ENCODE assay signal across 33 cellular contexts in genomic region chr4:46425775-46426400, GRCh38. TPM values are rescaled to one million over a fixed set of nuclear protein-coding genes. Genes with fewer than 3 reads are reported as not detected.
DNase-seq lines count a peak whose midpoint lies in the region; ATAC-seq and TF ChIP-seq lines count a peak whose summit lies in the region.
"Had no signal": no experiment of that assay in that cellular context is flagged by ENCODE, and none has a peak within 500 bp of the region (broad histone marks: within the 10 kb centered on the region; RNA-seq: fewer than 3 reads in every experiment).

No MANE protein-coding gene starts in this region.

- dilution Hi-C loops in IMR-90 (cut with HindIII; ENCODE audit: low sequenced_read_pairs, unreplicated experiment) = no loop called here

- H3K36me3 Mint-ChIP-seq in WTC11 (no peaks in the 10 kb centered on the region), type B pancreatic cell (no peaks in the 10 kb centered on the region)
- H3K36me3 Mint-ChIP-seq: activated naive CD8-positive, alpha-beta T cell treated with anti-CD3 and anti-CD28 coated beads for 36 hours had no signal

- no peaks in the 10 kb centered on the region for H3K4me1 ChIP-seq in IMR-90 (ENCODE audit: control insufficient read depth, insufficient read depth, low read length)
- H3K4me1 ChIP-seq in suprapubic skin = no peaks in the 10 kb centered on the region
- H3K4me1 ChIP-seq: foreskin keratinocyte, heart left ventricle, tibial artery had no signal

- in situ Hi-C loops in IMR-90 (cut with MboI; ENCODE audit: low sequenced_read_pairs) = no loop called here

- POLR2A ChIA-PET in IMR-90 (lab: Charles Lee; ENCODE audit: unreplicated experiment) = no interaction called here
- POLR2A ChIA-PET in WTC11 (lab: Charles Lee) = no interaction called here

- no TSS peak for BruUV-seq in IMR-90 (replicated peaks; lab: Mats Ljungman, UMichigan)

- H3K27me3 Mint-ChIP-seq in WTC11 (ENCODE audit: low read depth) (no peaks in the 10 kb centered on the region), type B pancreatic cell (peaks cover 3% of the 10 kb centered on the region)
- H3K27me3 Mint-ChIP-seq: activated CD4-positive, alpha-beta T cell treated with anti-CD3 and anti-CD28 coated beads for 36 hours; activated naive CD8-positive, alpha-beta T cell treated with anti-CD3 and anti-CD28 coated beads for 36 hours; stimulated activated naive CD8-positive, alpha-beta T cell treated with anti-CD3 and anti-CD28 coated beads, Interleukin-15, amount 100 ng/mL, for 72 hours had no signal

- H3K18ac ChIP-seq in IMR-90 (ENCODE audit: low read depth, low read length) = no peak overlapping the region

- H3K79me1 ChIP-seq in IMR-90 (ENCODE audit: low read depth in 1 of 2, low read length in 2 of 2) = no peaks in the 10 kb centered on the region

- H2AK9ac ChIP-seq in IMR-90 (replicated peaks; ENCODE audit: low read depth, low read length, poor library complexity) = no peak overlapping the region

- no peak for TF ChIP-seq RAD21 in IMR-90 (IDR thresholded peaks at IDR 0.05; ENCODE audit: low read length)

- no peak overlapping the region for H2BK120ac ChIP-seq in IMR-90 (ENCODE audit: low read depth, low read length)

- H4K5ac ChIP-seq in IMR-90 (ENCODE audit: low read depth, low read length) = no peak overlapping the region

- 0 out of 4 replicates have a peak overlapping the region, but pooled peaks of 1 of the 2 experiments have one; percentile 12 for H4K8ac ChIP-seq in IMR-90 (ENCODE audit: low read depth in 2 of 2, low read length in 2 of 2)

- intact Hi-C loops in IMR-90 (cut with micrococcal nuclease) = no loop called here

- no peak for TF ChIP-seq EP300 in suprapubic skin (IDR thresholded peaks at IDR 0.05)

- CTCF ChIA-PET in IMR-90 (lab: Yijun Ruan, JAX) = no interaction called here
- CTCF ChIA-PET in WTC11 (lab: Charles Lee) = no interaction called here

- no peak overlapping the region for H2BK5ac ChIP-seq in IMR-90 (ENCODE audit: low read depth, low read length, poor library complexity, severe bottlenecking)

- TF ChIP-seq CTCF in IMR-90 (conservative IDR thresholded peaks at IDR 0.05; ENCODE audit: low read depth, low read length) (no peak), WTC11 (IDR thresholded peaks at IDR 0.05) (no peak), fibroblast of villous mesenchyme (IDR thresholded peaks at IDR 0.05; ENCODE audit: insufficient read depth, low read depth, low read length) (no peak), type B pancreatic cell (conservative IDR thresholded peaks at IDR 0.05) (no peak), suprapubic skin (IDR thresholded peaks at IDR 0.05) (no peak)

- peak overlapping the region; percentile 59; the same call in 1 of the 2 replicates for H3K4me2 ChIP-seq in IMR-90 (ENCODE audit: low read depth, low read length)
- H3K4me2 ChIP-seq: smooth muscle cell had no signal

- peaks cover 7% of the 10 kb centered on the region for H3K9me3 Mint-ChIP-seq in WTC11
- H3K9me3 Mint-ChIP-seq in type B pancreatic cell = no peaks in the 10 kb centered on the region

- H3K27me3 ChIP-seq in IMR-90 (ENCODE audit: control insufficient read depth, insufficient read depth, low read length) = no peaks in the 10 kb centered on the region
- no peaks in the 10 kb centered on the region for H3K27me3 ChIP-seq in suprapubic skin
- H3K27me3 ChIP-seq: foreskin keratinocyte, heart left ventricle, ovary, tibial artery had no signal

- no peak overlapping the region for H2BK20ac ChIP-seq in IMR-90 (ENCODE audit: low read depth, low read length)

- H3K23ac ChIP-seq in IMR-90 (ENCODE audit: low read depth, low read length) = no peak overlapping the region

- TF ChIP-seq POLR2A in IMR-90 (IDR thresholded peaks at IDR 0.05; ENCODE audit: low read depth, low read length) = no peak
- no peak for TF ChIP-seq POLR2A in suprapubic skin (IDR thresholded peaks at IDR 0.05)

- H2AK5ac ChIP-seq in IMR-90 (ENCODE audit: low read depth, low read length) = no peak overlapping the region

- H2BK15ac ChIP-seq in IMR-90 (ENCODE audit: low read depth, low read length) = no peak overlapping the region

- H3K9ac ChIP-seq in IMR-90 (ENCODE audit: low read depth, low read length) = no peak overlapping the region

- no peak overlapping the region for H3K4me3 ChIP-seq in IMR-90 (ENCODE audit: insufficient read depth, low read depth, low read length)
- no peak overlapping the region for H3K4me3 ChIP-seq in fibroblast of villous mesenchyme (ENCODE audit: low read depth, low read length)
- H3K4me3 ChIP-seq in suprapubic skin = no peak overlapping the region
- H3K4me3 ChIP-seq: heart left ventricle, lung, ovary, smooth muscle cell, tibial artery had no signal

- ATAC-seq in IMR-90 (ENCODE audit: low read depth) = peak; percentile 51
- ATAC-seq in WTC11 = peak; percentile 36; the same call in 1 of the 2 replicates
- ATAC-seq: activated CD4-positive, alpha-beta T cell treated with anti-CD3 and anti-CD28 coated beads for 36 hours; activated CD8-positive, alpha-beta T cell treated with anti-CD3 and anti-CD28 coated beads, Interleukin-2, amount 10 ng/mL, durations not matched to agents 7 days and 5 days; foreskin keratinocyte; heart left ventricle; stimulated activated naive CD8-positive, alpha-beta T cell treated with anti-CD3 and anti-CD28 coated beads, Interleukin-15, amount 100 ng/mL, for 72 hours had no signal

- H3K36me3 ChIP-seq in IMR-90 (ENCODE audit: control insufficient read depth, insufficient read depth, low read length) = no peaks in the 10 kb centered on the region
- no peaks in the 10 kb centered on the region for H3K36me3 ChIP-seq in suprapubic skin
- H3K36me3 ChIP-seq: heart left ventricle, ovary, tibial artery had no signal

- WGBS in IMR-90 (ENCODE audit: extremely low coverage in 2 of 2, insufficient read length in 1 of 2), 2 experiments = no CpG with 5 or more reads among the region's 5 CpGs
- 66% methylated on average over 5 of the region's 5 CpGs for WGBS in suprapubic skin

- H4K20me1 ChIP-seq in IMR-90 (ENCODE audit: insufficient read depth, low read length) = no peaks in the 10 kb centered on the region

- H3K27ac ChIP-seq in IMR-90 (ENCODE audit: insufficient read depth, low read length) (peak overlapping the region; percentile 54; the same call in 1 of the 2 replicates), suprapubic skin (no peak overlapping the region)
- H3K27ac ChIP-seq: foreskin keratinocyte, heart left ventricle, ovary, tibial artery had no signal

- no peak overlapping the region for H3K4ac ChIP-seq in IMR-90 (ENCODE audit: low read depth, low read length)

- H2AFZ ChIP-seq in IMR-90 (replicated peaks; ENCODE audit: low read length, poor library complexity) = no peak overlapping the region

- H3K9me1 ChIP-seq in IMR-90 (ENCODE audit: insufficient read depth, low read length) = no peaks in the 10 kb centered on the region

- H3K56ac ChIP-seq in IMR-90 (ENCODE audit: extremely low read depth, insufficient read depth, low read length) = no peak overlapping the region

- DNase-seq in DMS53 treated with DMSO at 0.1 percent for 48 hours (lab: John Stamatoyannopoulos, UW; ENCODE audit: unreplicated experiment) = peak; percentile 42
- peak; percentile 69 for DNase-seq in IMR-90
- DNase-seq in WTC11 (ENCODE audit: low spot score) = no peak
- DNase-seq in fibroblast of villous mesenchyme (ENCODE audit: low read depth) = peak; percentile 62
- no peak for DNase-seq in type B pancreatic cell (ENCODE audit: extremely low spot score, unreplicated experiment)
- no peak for DNase-seq in suprapubic skin (ENCODE audit: low spot score in 2 of 2)
- DNase-seq in NK-92 treated with Interleukin-12 subunit alpha and Interleukin-12 subunit beta, amount 100 ng/mL, for 24 hours (lab: John Stamatoyannopoulos, UW) = no peak
- DNase-seq: ACHN; activated CD4-positive, alpha-beta T cell treated with anti-CD3 and anti-CD28 coated beads for 36 hours; activated CD8-positive, alpha-beta T cell treated with anti-CD3 and anti-CD28 coated beads, Interleukin-2, amount 10 ng/mL, durations not matched to agents 7 days and 5 days; activated effector memory CD4-positive, alpha-beta T cell treated with Interleukin-2 at 50 U/mL for 16 hours; activated naive CD8-positive, alpha-beta T cell treated with anti-CD3 and anti-CD28 coated beads for 36 hours; activated T-cell treated with anti-CD3 and anti-CD28 coated beads for 4 hours; DMS79; foreskin keratinocyte; GF-D8; HCEC 1CT; heart left ventricle; kidney glomerular epithelial cell; NCI-H1092 treated with DMSO at 0.1 percent for 48 hours; NCI-H2029; NCI-H526; ovary; retina; stimulated activated CD4-positive, alpha-beta T cell treated with anti-CD3 and anti-CD28 coated beads, Interleukin-1b, Interleukin-23, amount 100 ng/mL, for 48 hours; stimulated activated CD8-positive, alpha-beta memory T cell treated with anti-CD3 and anti-CD28 coated beads, Interleukin-4, amount 100 ng/mL, for 48 hours; stimulated activated naive CD8-positive, alpha-beta T cell treated with anti-CD3 and anti-CD28 coated beads, Interleukin-15, amount 100 ng/mL, for 72 hours; T-helper 1 cell; tibial artery had no signal

- no peak overlapping the region for H3K14ac ChIP-seq in IMR-90 (replicated peaks; ENCODE audit: low read depth, low read length)

- H3K4me3 Mint-ChIP-seq in WTC11 = no peak overlapping the region
- no peak overlapping the region for H3K4me3 Mint-ChIP-seq in type B pancreatic cell
- H3K4me3 Mint-ChIP-seq: activated CD4-positive, alpha-beta T cell treated with anti-CD3 and anti-CD28 coated beads for 36 hours; activated CD8-positive, alpha-beta T cell treated with anti-CD3 and anti-CD28 coated beads, Interleukin-2, amount 10 ng/mL, durations not matched to agents 7 days and 5 days; activated naive CD8-positive, alpha-beta T cell treated with anti-CD3 and anti-CD28 coated beads for 36 hours; stimulated activated naive CD8-positive, alpha-beta T cell treated with anti-CD3 and anti-CD28 coated beads, Interleukin-15, amount 100 ng/mL, for 72 hours had no signal

- H3K4me1 Mint-ChIP-seq in WTC11 (peaks cover 12% of the 10 kb centered on the region), type B pancreatic cell (ENCODE audit: unreplicated experiment) (no peaks in the 10 kb centered on the region)
- H3K4me1 Mint-ChIP-seq: activated CD4-positive, alpha-beta T cell treated with anti-CD3 and anti-CD28 coated beads for 36 hours; activated naive CD8-positive, alpha-beta T cell treated with anti-CD3 and anti-CD28 coated beads for 36 hours; stimulated activated naive CD8-positive, alpha-beta T cell treated with anti-CD3 and anti-CD28 coated beads, Interleukin-15, amount 100 ng/mL, for 72 hours had no signal

- H3K27ac Mint-ChIP-seq in WTC11 (no peak overlapping the region), type B pancreatic cell (no peak overlapping the region)
- H3K27ac Mint-ChIP-seq: activated CD4-positive, alpha-beta T cell treated with anti-CD3 and anti-CD28 coated beads for 36 hours; activated CD8-positive, alpha-beta T cell treated with anti-CD3 and anti-CD28 coated beads, Interleukin-2, amount 10 ng/mL, durations not matched to agents 7 days and 5 days; activated naive CD8-positive, alpha-beta T cell treated with anti-CD3 and anti-CD28 coated beads for 36 hours; stimulated activated naive CD8-positive, alpha-beta T cell treated with anti-CD3 and anti-CD28 coated beads, Interleukin-15, amount 100 ng/mL, for 72 hours had no signal

- H3K9me3 ChIP-seq in IMR-90 (ENCODE audit: control insufficient read depth, insufficient read depth, low read length) = no peaks in the 10 kb centered on the region
- H3K9me3 ChIP-seq in suprapubic skin = no peaks in the 10 kb centered on the region
- H3K9me3 ChIP-seq: ovary, tibial artery had no signal

- no peak overlapping the region for H4K91ac ChIP-seq in IMR-90 (ENCODE audit: insufficient read depth, low read depth, low read length)

RNA-seq across cellular contexts. Expression of gene GABRA2, which starts 36.0 kb away (rescaled TPM):
- 0.83 and 0.90 TPM in 2 replicates for total RNA-seq in IMR-90 (2012; rRNA removed)
- 0.44 and 0.65 TPM in 2 replicates for polyA plus RNA-seq in IMR-90 (2012; rRNA removed)
- 0.08 and 0.17 TPM in 2 replicates for polyA plus RNA-seq in IMR-90 (2012; cell fraction: cytosol; rRNA removed)
- polyA plus RNA-seq in IMR-90 (2012; cell fraction: nucleus; rRNA removed; ENCODE audit: low replicate concordance) = 0.03 and 0.61 TPM in 2 replicates
- total RNA-seq in WTC11 (2021) = 1.0 to 2.0 TPM (median 1.3 TPM) in 3 replicates
- total RNA-seq in fibroblast of villous mesenchyme = 0.43 and 0.97 TPM in 2 replicates
- 4.7 and 8.2 TPM in 2 replicates for total RNA-seq in type B pancreatic cell (ENCODE audit: low replicate concordance)
- under 1 TPM in 2 of 4 donors, not detected in 2; 0.13 to 0.32 TPM for total RNA-seq in suprapubic skin
- total RNA-seq: activated CD4-positive, alpha-beta T cell treated with anti-CD3 and anti-CD28 coated beads for 36 hours; activated CD8-positive, alpha-beta T cell treated with anti-CD3 and anti-CD28 coated beads, Interleukin-2, amount 10 ng/mL, durations not matched to agents 7 days and 5 days; activated naive CD8-positive, alpha-beta T cell treated with anti-CD3 and anti-CD28 coated beads for 36 hours; chondrocyte; foreskin keratinocyte had no signal
- polyA plus RNA-seq: BJ, heart left ventricle had no signal

Comparison
In these comparisons a context has a peak if more than half of its experiments do, and no peak if none do; other contexts are left out.
1. DNase-seq: peak in DMS53 treated with DMSO at 0.1 percent for 48 hours (single experiment), IMR-90 (single experiment) and fibroblast of villous mesenchyme (single experiment); none in WTC11 (single experiment), type B pancreatic cell (single experiment), suprapubic skin (0 of 2) and NK-92 treated with Interleukin-12 subunit alpha and Interleukin-12 subunit beta, amount 100 ng/mL, for 24 hours (single experiment).